ENCODE assay signal across 8 cellular contexts in the genomic region with DNA sequence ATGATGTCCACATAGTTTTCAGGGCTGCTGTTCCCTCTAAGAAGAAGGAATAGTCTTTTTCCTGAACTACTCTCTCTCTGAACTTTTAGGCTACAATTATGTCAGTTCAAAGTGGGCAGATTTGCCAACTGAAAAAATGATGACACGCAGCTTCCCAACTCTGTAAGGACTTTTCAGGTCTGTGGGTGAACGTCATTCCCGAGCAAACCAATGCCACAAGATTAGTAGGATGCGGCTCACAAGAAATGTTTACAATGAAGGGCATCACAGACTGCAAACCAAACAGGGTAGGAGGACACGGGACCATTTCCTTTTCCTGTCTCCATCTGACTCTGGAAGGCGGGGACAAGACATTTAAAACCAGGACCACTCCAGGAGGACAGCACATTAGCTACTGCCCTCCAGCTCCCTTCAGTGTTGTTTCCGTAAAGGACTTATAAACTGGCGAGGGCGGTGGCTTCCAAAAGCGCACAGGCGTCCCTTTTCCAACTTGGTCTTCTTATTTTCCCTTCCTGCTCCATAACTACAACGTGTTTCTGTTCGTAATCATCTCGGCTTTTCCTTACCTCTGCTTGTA. TPM values are rescaled to one million over a fixed set of nuclear protein-coding genes. Genes with fewer than 3 reads are reported as not detected.
DNase-seq lines count a peak whose midpoint lies in the region; TF ChIP-seq lines count a peak whose summit lies in the region.

No MANE protein-coding gene starts in this region.

- DNase-seq in activated naive CD4-positive, alpha-beta T cell treated with anti-CD3 and anti-CD28 coated beads for 36 hours = peak; percentile 46
- DNase-seq in activated naive CD4-positive, alpha-beta T cell (lab: John Stamatoyannopoulos, UW) = no peak
- DNase-seq in HEK293T (ENCODE audit: extremely low spot score) (peak; percentile 37), NCI-H460 (ENCODE audit: extremely low read depth, low read depth) (peak; percentile 32), astrocyte of the spinal cord (ENCODE audit: low read depth, low spot score) (peak; percentile 71), iPS DF 6.9 (ENCODE audit: low read depth, low spot score) (no peak), renal cortical epithelial cell (ENCODE audit: low read depth) (peak; percentile 54)
- no peak for DNase-seq in stimulated activated naive CD4-positive, alpha-beta T cell treated with Interleukin-2 at 50 U/mL for 16 hours (lab: John Stamatoyannopoulos, UW)

- H3K27ac Mint-ChIP-seq in activated naive CD4-positive, alpha-beta T cell treated with anti-CD3 and anti-CD28 coated beads for 36 hours = peak overlapping the region; percentile 96

- WGBS in iPS DF 6.9 (ENCODE audit: insufficient coverage, insufficient read length) = no CpG with 5 or more reads among the region's 14 CpGs

- POLR2A ChIA-PET in HEK293T (lab: Yijun Ruan, JAX) = interaction anchor here (0.6 to 1.9 kb wide), 4 partner anchors 29 to 222 kb away, joined by 3 to 7 read pairs (median 4); no protein-coding TSS in a partner anchor

- TF ChIP-seq CTCF in astrocyte of the spinal cord (IDR thresholded peaks at IDR 0.05; ENCODE audit: low read depth, low read length) = no peak

- no peaks in the 10 kb centered on the region for H3K9me3 ChIP-seq in iPS DF 6.9 (ENCODE audit: control insufficient read depth, insufficient read depth, low read length)

- CTCF ChIA-PET in activated naive CD4-positive, alpha-beta T cell treated with anti-CD3 and anti-CD28 coated beads for 36 hours (lab: Charles Lee) = interaction anchor here (0.5 to 0.6 kb wide), 2 partner anchors 218 to 494 kb away, joined by 3 read pairs; no protein-coding TSS in a partner anchor
- CTCF ChIA-PET in HEK293T (lab: Yijun Ruan, JAX) = no interaction called here

- no peaks in the 10 kb centered on the region for H3K27me3 Mint-ChIP-seq in activated naive CD4-positive, alpha-beta T cell treated with anti-CD3 and anti-CD28 coated beads for 36 hours (ENCODE audit: low read depth)

- no peaks in the 10 kb centered on the region for H3K9me3 Mint-ChIP-seq in activated naive CD4-positive, alpha-beta T cell treated with anti-CD3 and anti-CD28 coated beads for 36 hours

- no peaks in the 10 kb centered on the region for H3K27me3 ChIP-seq in iPS DF 6.9 (ENCODE audit: control insufficient read depth, insufficient read depth, low read length)

- in situ Hi-C loops in astrocyte of the spinal cord (cut with HindIII; ENCODE audit: low sequenced_read_pairs) = no loop called here

- H3K4me1 ChIP-seq in iPS DF 6.9 (ENCODE audit: control insufficient read depth, insufficient read depth, low read length) = no peaks in the 10 kb centered on the region; the same call in 1 of the 2 replicates

- H3K27ac ChIP-seq in iPS DF 6.9 (ENCODE audit: low read length) = no peak overlapping the region

- H3K36me3 Mint-ChIP-seq in activated naive CD4-positive, alpha-beta T cell treated with anti-CD3 and anti-CD28 coated beads for 36 hours (ENCODE audit: low read depth) = peaks cover 3% of the 10 kb centered on the region

- H3K4me3 ChIP-seq in astrocyte of the spinal cord (ENCODE audit: low read depth, low read length) = peak overlapping the region; percentile 97
- H3K4me3 ChIP-seq in iPS DF 6.9 (ENCODE audit: low read length) = peak overlapping the region; percentile 95; the same call in 1 of the 2 replicates

- intact Hi-C loops in activated naive CD4-positive, alpha-beta T cell treated with anti-CD3 and anti-CD28 coated beads for 36 hours (cut with micrococcal nuclease) = loop anchor here (1.0 to 5.0 kb wide), 9 partner anchors 92 to 414 kb away; no protein-coding TSS in a partner anchor

- H3K36me3 ChIP-seq in iPS DF 6.9 (ENCODE audit: control insufficient read depth, insufficient read depth, low read length) = no peaks in the 10 kb centered on the region

- H3K4me1 Mint-ChIP-seq in activated naive CD4-positive, alpha-beta T cell treated with anti-CD3 and anti-CD28 coated beads for 36 hours (ENCODE audit: low read depth) = peaks cover 54% of the 10 kb centered on the region

- H3K4me3 Mint-ChIP-seq in activated naive CD4-positive, alpha-beta T cell treated with anti-CD3 and anti-CD28 coated beads for 36 hours = peak overlapping the region; percentile 98

TF ChIP-seq in HEK293T, 16 proteins besides CTCF, POLR2A, EP300 and RAD21:
- TF ChIP-seq FOXA1 (IDR thresholded peaks at IDR 0.05) (no peak), L3MBTL2 (conservative IDR thresholded peaks at IDR 0.05) (peak; percentile 24; the same call in 1 of the 2 replicates)

RNA-seq across cellular contexts. Expression of a gene that starts 0.5 kb away (rescaled TPM):
- total RNA-seq in activated naive CD4-positive, alpha-beta T cell treated with anti-CD3 and anti-CD28 coated beads for 36 hours = 10 to 100 TPM; 29.8 to 34.9 TPM
- total RNA-seq in NCI-H460 (2014; rRNA removed; shearing (Covaris generic)) = 31.7 and 42.6 TPM in 2 replicates
- 12.9 and 22.6 TPM in 2 replicates for polyA plus RNA-seq in NCI-H460 (2014; cell fraction: nucleus; rRNA removed)
- total RNA-seq in renal cortical epithelial cell = 29.2 and 76.9 TPM in 2 replicates

Comparison
In these comparisons a context has a peak if more than half of its experiments do, and no peak if none do; other contexts are left out.
1. DNase-seq: peak in activated naive CD4-positive, alpha-beta T cell treated with anti-CD3 and anti-CD28 coated beads for 36 hours (single experiment), HEK293T (single experiment), NCI-H460 (single experiment), astrocyte of the spinal cord (single experiment) and renal cortical epithelial cell (single experiment); none in activated naive CD4-positive, alpha-beta T cell (0 of 4), iPS DF 6.9 (single experiment) and stimulated activated naive CD4-positive, alpha-beta T cell treated with Interleukin-2 at 50 U/mL for 16 hours (single experiment).